In the genomic region with DNA sequence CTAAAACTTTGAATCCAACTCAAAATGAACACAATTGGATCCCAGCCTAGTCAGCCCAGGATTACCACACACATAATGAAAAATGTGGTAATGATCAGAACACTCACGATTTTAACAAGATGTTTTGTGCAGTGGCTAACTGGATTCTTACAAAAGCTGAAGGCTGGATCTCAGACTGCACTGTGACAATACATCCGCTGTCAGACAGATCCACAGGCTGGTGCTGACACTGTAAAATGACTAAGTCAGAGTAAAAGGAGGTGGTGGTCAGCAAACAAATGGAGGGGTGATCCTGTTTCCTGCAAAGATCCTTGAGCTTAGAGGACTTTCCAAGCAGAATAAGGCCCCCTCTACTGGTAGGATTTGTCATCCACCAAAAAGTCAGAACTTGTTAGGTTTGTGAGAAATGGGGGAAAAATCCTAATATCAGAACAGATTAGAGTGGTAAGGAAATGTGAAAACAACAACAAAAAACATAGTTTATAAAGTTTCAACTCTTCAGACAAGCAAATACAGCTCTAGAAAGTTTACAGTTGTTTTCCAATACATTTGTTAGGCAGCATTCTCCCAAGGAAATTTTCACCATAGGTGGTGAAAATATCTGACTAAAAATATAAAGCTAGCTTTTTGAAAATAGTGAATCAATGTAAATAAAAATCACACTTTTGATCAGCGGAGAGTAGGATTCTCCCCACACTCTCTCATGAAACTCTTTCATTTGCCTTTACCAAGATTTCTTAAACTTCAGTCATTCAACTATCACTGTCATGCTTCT, we compare ENCODE assay signal across 8 cellular contexts.
DNase-seq lines count a peak whose midpoint lies in the region; ATAC-seq and TF ChIP-seq lines count a peak whose summit lies in the region.

No MANE protein-coding gene starts in this region.

- H3K9me3 ChIP-seq in left lung, result no peaks in the 10 kb centered on the region

- ATAC-seq in left lung (peak; percentile 86), HG02885 (IDR thresholded peaks at IDR 0.05; ENCODE audit: poor library complexity, unreplicated experiment) (no peak), GM21619 (IDR thresholded peaks at IDR 0.05; ENCODE audit: unreplicated experiment) (no peak), HG02852 (IDR thresholded peaks at IDR 0.05; ENCODE audit: unreplicated experiment) (no peak)

- DNase-seq in AG09309 (ENCODE audit: low read depth), result peak; percentile 67
- peak; percentile 9 for DNase-seq in NCI-H345 treated with DMSO at 0.1 percent for 48 hours (lab: John Stamatoyannopoulos, UW; ENCODE audit: unreplicated experiment)
- peak; percentile 80 to 83 for DNase-seq in cardiac fibroblast (ENCODE audit: low read depth in 2 of 2)
- DNase-seq in left lung, result no peak

- H3K36me3 ChIP-seq in left lung, result no peaks in the 10 kb centered on the region

- H3K4me3 ChIP-seq in AG09309 (ENCODE audit: control insufficient read depth, low read depth, low read length), result no peak overlapping the region
- no peak overlapping the region for H3K4me3 ChIP-seq in cardiac fibroblast (replicated peaks in 1 of 2; ENCODE audit: low read depth in 2 of 2, low read length in 2 of 2)
- no peak overlapping the region for H3K4me3 ChIP-seq in left lung

- no peaks in the 10 kb centered on the region for H3K27me3 ChIP-seq in left lung

- TF ChIP-seq CTCF in AG09309 (IDR thresholded peaks at IDR 0.05; ENCODE audit: control insufficient read depth, insufficient read depth, low read depth, low read length, missing control alignments) (peak; percentile 77), GM12873 (IDR thresholded peaks at IDR 0.05; ENCODE audit: insufficient read depth, low read depth, low read length, missing control alignments) (peak; percentile 69), cardiac fibroblast (IDR thresholded peaks at IDR 0.05; ENCODE audit: low read depth, low read length) (peak; percentile 75), left lung (IDR thresholded peaks at IDR 0.05) (peak; percentile 35 to 37)

- H3K4me1 ChIP-seq in left lung, result no peaks in the 10 kb centered on the region

- intact Hi-C loops in left lung (cut with DNase I), result loop anchor here in 1 of 2 donors (5.0 to 10.0 kb wide), 2 partner anchors 112 to 260 kb away; no protein-coding TSS in a partner anchor

- H3K27ac ChIP-seq in left lung, result no peak overlapping the region

Comparison
In these comparisons a context has a peak if more than half of its experiments do, and no peak if none do; other contexts are left out.
1. DNase-seq: peak in AG09309 (single experiment), NCI-H345 treated with DMSO at 0.1 percent for 48 hours (single experiment) and cardiac fibroblast (2 of 2); none in left lung (0 of 2).
2. Peak in every context shown above with its lines, with median percentiles within 50 percentile points of each other: CTCF ChIP-seq.